8 cellular contexts compared by ENCODE assay signal in genomic region chr6:30326446-30327231, GRCh38. TPM values are rescaled to one million over a fixed set of nuclear protein-coding genes. Genes with fewer than 3 reads are reported as not detected.
DNase-seq lines count a peak whose midpoint lies in the region; ATAC-seq and FAIRE-seq lines count a peak whose summit lies in the region.

TSS of gene TRIM39 (plus strand) at chr6:30326927. CDS start at chr6:30329318, 2,391 bp downstream.

- no peaks in the 10 kb centered on the region for H3K9me3 ChIP-seq in muscle layer of duodenum (ENCODE audit: control insufficient read depth in 1 of 2, low read length in 2 of 2)

- peaks cover 13 to 27% of the 10 kb centered on the region in 2 donors for H3K36me3 ChIP-seq in muscle layer of duodenum (ENCODE audit: control insufficient read depth in 1 of 2, insufficient read depth in 2 of 2, low read length in 2 of 2)

- no peaks in the 10 kb centered on the region for H3K27me3 ChIP-seq in muscle layer of duodenum (ENCODE audit: low read depth, low read length)

- H3K4me3 ChIP-seq in muscle layer of duodenum (ENCODE audit: low read depth in 1 of 2, low read length in 2 of 2): peak within 1 kb of the TSS; percentile 87 to 98

- DNase-seq in DMS53 treated with DMSO at 0.1 percent for 48 hours (lab: John Stamatoyannopoulos, UW; ENCODE audit: unreplicated experiment): peak; percentile 81
- DNase-seq in KG1 (lab: John Stamatoyannopoulos, UW): peak; percentile 91
- DNase-seq in RCC 7860 (ENCODE audit: low spot score): peak; percentile 31
- DNase-seq in activated T-cell treated with anti-CD3 and anti-CD28 coated beads, Interleukin-2, amount 50 U/mL, for 48 hours: peak; percentile 92
- peak; percentile 69 for DNase-seq in stimulated activated CD8-positive, alpha-beta memory T cell treated with anti-CD3 and anti-CD28 coated beads, Interleukin-7, amount 100 ng/mL, for 24 hours (ENCODE audit: low read depth)

- peaks cover 13 to 25% of the 10 kb centered on the region in 2 donors for H3K4me1 ChIP-seq in muscle layer of duodenum (ENCODE audit: control insufficient read depth in 1 of 2, insufficient read depth in 2 of 2, low read length in 2 of 2)

- H3K27ac ChIP-seq in muscle layer of duodenum (ENCODE audit: low read length): peak within 1 kb of the TSS; percentile 97

- no peak for FAIRE-seq in RCC 7860 (lab: Jason Lieb, UNC)

- ATAC-seq in GM21723 (IDR thresholded peaks at IDR 0.05; ENCODE audit: unreplicated experiment): peak; percentile 76
- peak; percentile 79 for ATAC-seq in esophagus mucosa

RNA-seq across cellular contexts. Expression of gene TRIM39, which starts in this region (rescaled TPM):
- total RNA-seq in esophagus mucosa: 9.6 TPM

Comparison
In these comparisons a context has a peak if more than half of its experiments do, and no peak if none do; other contexts are left out.
1. Peak in every context shown above with its lines: DNase-seq, ATAC-seq, H3K4me3 ChIP-seq and H3K27ac ChIP-seq.
2. DNase-seq: peak in every context shown above with its lines; median percentile 92 in activated T-cell treated with anti-CD3 and anti-CD28 coated beads, Interleukin-2, amount 50 U/mL, for 48 hours; 91 in KG1; 81 in DMS53 treated with DMSO at 0.1 percent for 48 hours; 69 in stimulated activated CD8-positive, alpha-beta memory T cell treated with anti-CD3 and anti-CD28 coated beads, Interleukin-7, amount 100 ng/mL, for 24 hours; 31 in RCC 7860.